In the genomic region with DNA sequence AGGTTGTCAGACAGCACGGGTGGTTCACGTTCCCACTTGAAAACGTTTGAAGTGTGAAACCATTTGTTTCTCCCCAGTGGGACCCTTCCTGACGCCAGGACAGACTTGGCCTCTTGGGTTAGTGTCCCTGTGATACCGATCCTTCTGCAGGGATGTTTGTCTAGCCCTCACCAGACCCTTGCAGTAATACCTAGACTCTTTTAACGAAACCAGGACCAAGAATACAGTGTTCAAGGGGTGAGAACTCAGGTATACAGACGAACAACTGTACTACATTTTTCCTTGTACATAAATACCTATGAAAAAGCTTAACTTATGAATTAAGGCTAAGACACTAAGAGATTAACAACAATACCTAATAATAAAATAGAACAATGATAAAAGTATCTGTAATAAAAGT, we compare ENCODE assay signal across 9 cellular contexts.
DNase-seq lines count a peak whose midpoint lies in the region; ATAC-seq lines count a peak whose summit lies in the region.
"Had no signal": no experiment of that assay in that cellular context is flagged by ENCODE, and none has a peak within 500 bp of the region (broad histone marks: within the 10 kb centered on the region; RNA-seq: fewer than 3 reads in every experiment).

No MANE protein-coding gene starts in this region.

- DNase-seq in stimulated activated CD4-positive, alpha-beta T cell treated with anti-CD3 and anti-CD28 coated beads, Interleukin-1b, Interleukin-23, amount 100 ng/mL, for 48 hours, result no peak
- no peak for DNase-seq in retina
- no peak for DNase-seq in midbrain (lab: John Stamatoyannopoulos, UW)
- DNase-seq in anterior cingulate cortex (lab: John Stamatoyannopoulos, UW), result no peak
- DNase-seq: NCI-H510A treated with DMSO at 0.1 percent for 48 hours had no signal

- H3K27ac ChIP-seq in cingulate gyrus (ENCODE audit: low read depth, low read length), result peak overlapping the region; percentile 24

- ATAC-seq in GM18517 (IDR thresholded peaks at IDR 0.05; ENCODE audit: unreplicated experiment), result peak; percentile 39
- peak; percentile 34 for ATAC-seq in GM21423 (IDR thresholded peaks at IDR 0.05; ENCODE audit: unreplicated experiment)
- ATAC-seq in HG03159 (IDR thresholded peaks at IDR 0.05; ENCODE audit: unreplicated experiment), result peak; percentile 35
